In the genomic region with DNA sequence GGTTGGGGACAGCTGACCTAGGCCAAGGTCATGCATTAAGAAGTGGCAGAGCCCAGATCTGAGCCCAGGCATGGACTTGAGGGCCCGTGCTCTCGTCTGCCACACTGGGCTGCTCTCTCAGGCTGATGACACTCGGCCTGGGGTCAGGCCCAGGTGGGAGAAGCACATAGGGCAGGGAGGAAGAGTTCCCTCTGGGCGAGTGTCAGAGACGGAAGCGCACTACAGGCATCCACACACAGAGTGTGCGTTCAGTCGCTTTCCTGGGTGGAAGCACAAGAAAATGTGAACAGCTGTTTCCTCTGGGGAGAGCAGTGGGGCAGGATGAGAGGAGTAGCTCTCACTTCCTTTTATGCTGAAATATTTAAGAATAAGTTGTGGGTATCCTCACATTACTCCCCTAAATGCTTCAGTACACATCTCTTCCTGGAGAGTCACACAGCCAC, we compare ENCODE assay signal across 1 cellular context.
TF ChIP-seq lines count a peak whose summit lies in the region.

No MANE protein-coding gene starts in this region.

TF ChIP-seq in K562, 482 proteins besides CTCF, POLR2A, EP300 and RAD21:
- TF ChIP-seq TBL1XR1 (IDR thresholded peaks at IDR 0.05; ENCODE audit: low read length in 2 of 2), result no peak
TF ChIP-seq in K562: peak in this region for 0.
